In the genomic region with DNA sequence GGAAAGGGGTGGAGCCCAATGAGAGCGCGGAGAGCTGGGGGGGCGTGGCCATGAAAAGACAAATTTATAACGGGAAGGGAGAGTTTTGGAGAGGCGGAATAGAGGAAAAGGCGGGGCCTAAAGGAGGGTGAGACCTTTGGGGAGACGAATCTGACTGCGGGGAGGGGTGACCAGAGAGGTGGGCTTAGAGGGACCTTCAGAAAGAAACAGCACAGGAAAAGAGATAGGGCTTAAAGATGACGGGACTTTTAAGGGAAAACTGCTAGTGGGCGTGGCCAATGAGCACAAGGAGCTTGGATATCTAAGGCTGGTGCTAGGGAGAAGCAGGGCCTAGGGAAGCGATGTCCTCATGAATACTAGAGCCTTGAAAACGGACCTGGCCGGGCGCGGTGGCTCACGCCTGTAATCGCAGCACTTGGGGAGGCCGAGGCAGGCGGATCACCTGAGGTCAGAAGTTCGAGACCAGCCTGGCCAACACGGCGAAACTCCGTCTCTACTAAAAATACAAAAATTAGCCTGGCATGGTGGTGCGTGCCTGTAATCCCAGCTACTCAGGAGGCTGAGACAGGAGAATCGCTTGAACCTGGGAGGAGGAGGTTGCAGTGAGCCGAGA, we compare ENCODE assay signal across 11 cellular contexts. TPM values are rescaled to one million over a fixed set of nuclear protein-coding genes. Genes with fewer than 3 reads are reported as not detected.
DNase-seq lines count a peak whose midpoint lies in the region; ATAC-seq and TF ChIP-seq lines count a peak whose summit lies in the region.
"Not testable (repeated sequence)": the region's sequence is repeated elsewhere in the genome, so short reads cannot be mapped to it uniquely, and the experiment has no call there.
"Had no signal": no experiment of that assay in that cellular context is flagged by ENCODE, and none has a peak within 500 bp of the region (broad histone marks: within the 10 kb centered on the region; RNA-seq: fewer than 3 reads in every experiment).

No MANE protein-coding gene starts in this region.

- H3K27me3 ChIP-seq in duodenal mucosa (ENCODE audit: control insufficient read depth in 1 of 2, insufficient read depth in 2 of 2, low read length in 2 of 2): peaks cover 14 to 22% of the 10 kb centered on the region in 2 donors

- peaks cover 8 to 16% of the 10 kb centered on the region in 2 donors for H3K4me1 ChIP-seq in duodenal mucosa (ENCODE audit: control insufficient read depth in 1 of 2, insufficient read depth in 2 of 2, low read length in 2 of 2)

- H3K27ac ChIP-seq in duodenal mucosa (ENCODE audit: low read depth, low read length): not testable (repeated sequence)

- H3K9ac ChIP-seq in duodenal mucosa (ENCODE audit: low read depth in 1 of 2, low read length in 2 of 2): not testable (repeated sequence)

- H3K4me3 Mint-ChIP-seq in activated T-cell treated with anti-CD3 and anti-CD28 coated beads, Interleukin-2, amount 50 U/mL, for 4 hours: peak overlapping the region; percentile 58
- peak overlapping the region; percentile 65 for H3K4me3 Mint-ChIP-seq in osteocyte (ENCODE audit: unreplicated experiment)

- not testable (repeated sequence) for H3K36me3 Mint-ChIP-seq in activated T-cell treated with anti-CD3 and anti-CD28 coated beads, Interleukin-2, amount 50 U/mL, for 4 hours (ENCODE audit: insufficient read depth); osteocyte (ENCODE audit: unreplicated experiment)

- TF ChIP-seq CTCF in osteocyte (IDR thresholded peaks at IDR 0.05): not testable (repeated sequence)

- not testable (repeated sequence) for H3K36me3 ChIP-seq in duodenal mucosa (ENCODE audit: control insufficient read depth in 1 of 2, insufficient read depth in 2 of 2, low read length in 2 of 2)

- H3K4me3 ChIP-seq in Jurkat, Clone E6-1 (ENCODE audit: low read length): peak overlapping the region; percentile 49
- H3K4me3 ChIP-seq in duodenal mucosa (ENCODE audit: low read depth in 1 of 2, low read length in 2 of 2): peak overlapping the region; percentile 22 to 28

- DNase-seq in Daoy (ENCODE audit: low read depth): peak; percentile 82
- DNase-seq in Jurkat, Clone E6-1 (ENCODE audit: low read depth, low spot score): peak; percentile 91
- DNase-seq in RPMI7951 (ENCODE audit: low read depth): peak; percentile 81
- DNase-seq in activated T-cell treated with anti-CD3 and anti-CD28 coated beads, Interleukin-2, amount 50 U/mL, for 4 hours; osteocyte (ENCODE audit: extremely low spot score, unreplicated experiment): not testable (repeated sequence)
- peak; percentile 73 for DNase-seq in iPS-NIHi11 (ENCODE audit: low spot score)

- H3K9me3 Mint-ChIP-seq in activated T-cell treated with anti-CD3 and anti-CD28 coated beads, Interleukin-2, amount 50 U/mL, for 4 hours; osteocyte (ENCODE audit: unreplicated experiment): not testable (repeated sequence)

- not testable (repeated sequence) for H3K9me3 ChIP-seq in duodenal mucosa (ENCODE audit: control insufficient read depth in 1 of 2, low read length in 2 of 2)

- peaks cover 12% of the 10 kb centered on the region for H3K4me1 Mint-ChIP-seq in activated T-cell treated with anti-CD3 and anti-CD28 coated beads, Interleukin-2, amount 50 U/mL, for 4 hours (ENCODE audit: low read depth)
- H3K4me1 Mint-ChIP-seq in osteocyte (ENCODE audit: unreplicated experiment): peaks cover 13% of the 10 kb centered on the region

- H3K27ac Mint-ChIP-seq in osteocyte (ENCODE audit: unreplicated experiment): not testable (repeated sequence)

- H3K27me3 Mint-ChIP-seq in activated T-cell treated with anti-CD3 and anti-CD28 coated beads, Interleukin-2, amount 50 U/mL, for 4 hours (ENCODE audit: low read depth): peaks cover 59% of the 10 kb centered on the region
- H3K27me3 Mint-ChIP-seq in osteocyte (ENCODE audit: unreplicated experiment): peaks cover 26% of the 10 kb centered on the region

- ATAC-seq in activated T-cell treated with anti-CD3 and anti-CD28 coated beads, Interleukin-2, amount 50 U/mL, for 4 hours: not testable (repeated sequence)

RNA-seq across cellular contexts. Expression of a gene that starts 1.9 kb away (rescaled TPM):
- total RNA-seq in Daoy (2014; rRNA removed; shearing (Covaris generic)): 2.5 and 6.5 TPM in 2 replicates
- polyA plus RNA-seq in Jurkat, Clone E6-1 (2012; ENCODE audit: insufficient read depth, insufficient read length): 23.6 TPM
- total RNA-seq in RPMI7951 (2014; rRNA removed; shearing (Covaris generic)): 15.3 and 18.9 TPM in 2 replicates
- total RNA-seq in activated T-cell treated with anti-CD3 and anti-CD28 coated beads, Interleukin-2, amount 50 U/mL, for 4 hours: under 1 TPM in 2 of 3 donors, not detected in 1; 0.24 to 0.34 TPM
- total RNA-seq in osteocyte: 12.6 and 14.7 TPM in 2 replicates

RNA-seq across cellular contexts. Expression of a gene that starts 13.5 kb away (rescaled TPM):
- total RNA-seq in Daoy (2014; rRNA removed; shearing (Covaris generic)): 0.34 and 0.60 TPM in 2 replicates
- 16.3 TPM for polyA plus RNA-seq in Jurkat, Clone E6-1 (2012; ENCODE audit: insufficient read depth, insufficient read length)
- 0.10 TPM in 1 of 2 replicates, not detected in the other for total RNA-seq in RPMI7951 (2014; rRNA removed; shearing (Covaris generic))
- total RNA-seq in activated T-cell treated with anti-CD3 and anti-CD28 coated beads, Interleukin-2, amount 50 U/mL, for 4 hours: under 1 TPM; 0.24 to 0.92 (median 0.86) TPM
- not detected in 2 replicates for total RNA-seq in osteocyte
- total RNA-seq: aorta, vagina had no signal

RNA-seq across cellular contexts. Expression of a gene that starts 17.9 kb away (rescaled TPM):
- not detected in 2 replicates for total RNA-seq in Daoy (2014; rRNA removed; shearing (Covaris generic))
- polyA plus RNA-seq in Jurkat, Clone E6-1 (2012; ENCODE audit: insufficient read depth, insufficient read length): 0.23 TPM
- not detected in 2 replicates for total RNA-seq in RPMI7951 (2014; rRNA removed; shearing (Covaris generic))
- under 1 TPM in 2 of 3 donors, not detected in 1; 0.13 to 0.16 TPM for total RNA-seq in activated T-cell treated with anti-CD3 and anti-CD28 coated beads, Interleukin-2, amount 50 U/mL, for 4 hours
- total RNA-seq in osteocyte: not detected in 2 replicates
- total RNA-seq: aorta, left colon, right atrium auricular region, vagina had no signal
- polyA plus RNA-seq: aorta had no signal

RNA-seq across cellular contexts. Expression of a gene that starts 30.1 kb away (rescaled TPM):
- 8.5 and 33.9 TPM in 2 replicates for total RNA-seq in Daoy (2014; rRNA removed; shearing (Covaris generic))
- 16.1 TPM for polyA plus RNA-seq in Jurkat, Clone E6-1 (2012; ENCODE audit: insufficient read depth, insufficient read length)
- 3.7 and 7.1 TPM in 2 replicates for total RNA-seq in RPMI7951 (2014; rRNA removed; shearing (Covaris generic))
- 100 to 1,000 TPM; 138 to 149 (median 142) TPM for total RNA-seq in activated T-cell treated with anti-CD3 and anti-CD28 coated beads, Interleukin-2, amount 50 U/mL, for 4 hours
- total RNA-seq in osteocyte: 6.2 and 6.8 TPM in 2 replicates

RNA-seq across cellular contexts. Expression of a gene that starts 32.1 kb away (rescaled TPM):
- not detected in 2 replicates for total RNA-seq in Daoy (2014; rRNA removed; shearing (Covaris generic))
- 30.0 TPM for polyA plus RNA-seq in Jurkat, Clone E6-1 (2012; ENCODE audit: insufficient read depth, insufficient read length)
- 1.9 TPM in 1 of 2 replicates, not detected in the other for total RNA-seq in RPMI7951 (2014; rRNA removed; shearing (Covaris generic))
- total RNA-seq in activated T-cell treated with anti-CD3 and anti-CD28 coated beads, Interleukin-2, amount 50 U/mL, for 4 hours: 10 to 100 TPM; 22.6 to 37.1 (median 24.0) TPM
- total RNA-seq in osteocyte: 0.81 and 0.97 TPM in 2 replicates
